31 cellular contexts compared by ENCODE assay signal in genomic region chr13:111363591-111363990, GRCh38. TPM values are rescaled to one million over a fixed set of nuclear protein-coding genes. Genes with fewer than 3 reads are reported as not detected.
"Had no signal": no experiment of that assay in that cellular context is flagged by ENCODE, and none has a peak within 500 bp of the region (broad histone marks: within the 10 kb centered on the region; RNA-seq: fewer than 3 reads in every experiment).

No MANE protein-coding gene starts in this region.

- ATAC-seq: activated CD8-positive, alpha-beta T cell treated with anti-CD3 and anti-CD28 coated beads for 36 hours; activated naive CD8-positive, alpha-beta T cell treated with anti-CD3 and anti-CD28 coated beads, Interleukin-2, amount 50 U/mL, for 24 hours; activated T-cell treated with anti-CD3 and anti-CD28 coated beads, Interleukin-2, amount 50 U/mL, for 4 hours; activated T-cell treated with anti-CD3 and anti-CD28 coated beads, Interleukin-2, amount 50 U/mL, for 72 hours; activated T-helper 17 cell treated with anti-CD3 and anti-CD28 coated beads, Interleukin-2, amount 50 U/mL, for 72 hours; body of pancreas had no signal

- H3K27ac ChIP-seq: body of pancreas, brain microvascular endothelial cell, breast epithelium, VCaP had no signal

- H3K36me3 ChIP-seq: brain microvascular endothelial cell, breast epithelium had no signal

- H3K4me3 ChIP-seq: body of pancreas, breast epithelium had no signal

- DNase-seq: activated B cell treated with CpG ODN at 0.5 μM for 24 hours; activated CD4-positive, alpha-beta memory T cell treated with anti-CD3 and anti-CD28 coated beads for 36 hours; activated CD4-positive, alpha-beta T cell treated with anti-CD3 and anti-CD28 coated beads for 4 hours; activated CD4-positive, alpha-beta T cell treated with anti-CD3 and anti-CD28 coated beads, Interleukin-2, amount 50 U/mL, for 1 hour; activated CD4-positive, alpha-beta T cell treated with anti-CD3 and anti-CD28 coated beads, Interleukin-2, amount 50 U/mL, for 4 hours; activated CD4-positive, CD25-positive, alpha-beta regulatory T cell treated with anti-CD3 and anti-CD28 coated beads, Interleukin-2, amount 50 U/mL, for 72 hours; activated CD8-positive, alpha-beta memory T cell treated with anti-CD3 and anti-CD28 coated beads, Interleukin-2, amount 50 U/mL, for 4 hours; activated CD8-positive, alpha-beta T cell treated with anti-CD3 and anti-CD28 coated beads for 36 hours; activated effector memory CD4-positive, alpha-beta T cell treated with anti-CD3 and anti-CD28 coated beads, Interleukin-2, amount 50 U/mL, for 16 hours; activated gamma-delta T cell treated with Interleukin-2 at 50 U/mL for 16 hours; activated naive CD4-positive, alpha-beta T cell; activated naive CD4-positive, alpha-beta T cell treated with anti-CD3 and anti-CD28 coated beads for 36 hours; activated naive CD4-positive, alpha-beta T cell treated with anti-CD3 and anti-CD28 coated beads, Interleukin-2, amount 50 U/mL, for 16 hours; activated naive CD8-positive, alpha-beta T cell treated with anti-CD3 and anti-CD28 coated beads, Interleukin-2, amount 10 ng/mL, durations not matched to agents 7 days and 5 days; activated naive CD8-positive, alpha-beta T cell treated with anti-CD3 and anti-CD28 coated beads, Interleukin-2, amount 50 U/mL, for 24 hours; activated T-cell treated with anti-CD3 and anti-CD28 coated beads for 4 hours; activated T-cell treated with anti-CD3 and anti-CD28 coated beads, Interleukin-2, amount 50 U/mL, for 1 hour; activated T-cell treated with anti-CD3 and anti-CD28 coated beads, Interleukin-2, amount 50 U/mL, for 4 hours; activated T-cell treated with anti-CD3 and anti-CD28 coated beads, Interleukin-2, amount 50 U/mL, for 72 hours; amygdala; anterior cingulate cortex; body of pancreas; brain microvascular endothelial cell; central memory CD4-positive, alpha-beta T cell; T-helper 1 cell; T-helper 2 cell; T-helper 9 cell had no signal

- H3K27me3 ChIP-seq: body of pancreas, brain microvascular endothelial cell had no signal

- H3K9me3 ChIP-seq: body of pancreas, breast epithelium had no signal

- H3K4me1 ChIP-seq: body of pancreas, breast epithelium had no signal

RNA-seq across cellular contexts. Expression of gene TEX29, which starts 43.1 kb away (rescaled TPM):
- total RNA-seq: activated CD8-positive, alpha-beta memory T cell treated with anti-CD3 and anti-CD28 coated beads for 36 hours; body of pancreas had no signal
